ENCODE assay signal across 20 cellular contexts in the genomic region with DNA sequence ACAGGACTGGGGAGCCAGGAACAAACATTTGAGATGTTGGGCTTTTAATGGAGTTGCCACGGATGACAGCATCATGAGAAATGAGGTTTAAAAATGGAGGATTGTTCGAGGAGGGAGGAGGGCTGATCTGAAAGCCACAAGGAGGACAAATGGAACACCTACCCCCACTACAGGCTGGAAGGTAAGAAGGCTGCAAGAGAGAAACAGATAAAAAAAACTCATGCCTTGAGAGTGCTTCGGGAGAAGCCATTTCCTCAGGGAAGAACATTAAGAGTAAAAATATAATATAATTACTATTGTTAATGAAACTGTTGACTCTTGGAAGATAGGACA.
A peak's percentile ranks its signal among the peaks of the same experiment; 100 is the strongest.
DNase-seq lines count a peak whose midpoint lies in the region; ATAC-seq and TF ChIP-seq lines count a peak whose summit lies in the region.
"Had no signal": no experiment of that assay in that cellular context is flagged by ENCODE, and none has a peak within 500 bp of the region (broad histone marks: within the 10 kb centered on the region; RNA-seq: fewer than 3 reads in every experiment).

No MANE protein-coding gene starts in this region.

- H3K36me3 Mint-ChIP-seq in mesothelial cell of epicardium: peaks cover 3% of the 10 kb centered on the region
- H3K36me3 Mint-ChIP-seq: CD14-positive monocyte had no signal

- intact Hi-C loops in Right ventricle myocardium inferior (cut with DNase I) (no loop called here), cardiac septum (cut with DNase I) (no loop called here), left ventricle myocardium inferior (cut with micrococcal nuclease) (no loop called here), left colon (cut with DNase I, micrococcal nuclease) (no loop called here)

- H3K9me3 ChIP-seq in left ventricle myocardium inferior (replicated peaks): no peaks in the 10 kb centered on the region

- H3K4me1 Mint-ChIP-seq in mesothelial cell of epicardium: peaks cover 18% of the 10 kb centered on the region
- H3K4me1 Mint-ChIP-seq: CD14-positive monocyte had no signal

- peaks cover 9% of the 10 kb centered on the region for H3K9me3 Mint-ChIP-seq in mesothelial cell of epicardium

- peak overlapping the region; percentile 41 for H3K4me3 Mint-ChIP-seq in mesothelial cell of epicardium
- H3K4me3 Mint-ChIP-seq: CD14-positive monocyte had no signal

- H3K27ac Mint-ChIP-seq in mesothelial cell of epicardium: peak overlapping the region; percentile 62

- H3K4me1 ChIP-seq in left ventricle myocardium inferior: peaks cover 16% of the 10 kb centered on the region

- ATAC-seq in Right ventricle myocardium inferior (peak; percentile 13), HG02885 (IDR thresholded peaks at IDR 0.05; ENCODE audit: poor library complexity, unreplicated experiment) (no peak), left colon (no peak)

- H3K27me3 ChIP-seq in left ventricle myocardium inferior (ENCODE audit: low read depth): no peaks in the 10 kb centered on the region

- TF ChIP-seq CTCF in left ventricle myocardium inferior (IDR thresholded peaks at IDR 0.05; ENCODE audit: borderline replicate concordance) (no peak), mesothelial cell of epicardium (IDR thresholded peaks at IDR 0.05; ENCODE audit: unreplicated experiment) (no peak)

- DNase-seq in Right ventricle myocardium inferior (ENCODE audit: missing footprints) (no peak), cardiac septum (ENCODE audit: low spot score) (no peak), left ventricle myocardium inferior (no peak), mesothelial cell of epicardium (ENCODE audit: low spot score in 2 of 2, unreplicated experiment in 2 of 2) (no peak), left colon (no peak)
- no peak for DNase-seq in activated CD8-positive, alpha-beta memory T cell treated with anti-CD3 and anti-CD28 coated beads, Interleukin-2, amount 50 U/mL, for 48 hours
- DNase-seq in stimulated activated CD4-positive, alpha-beta T cell treated with anti-CD3 and anti-CD28 coated beads, Interleukin-1b, Interleukin-23, amount 100 ng/mL, for 48 hours: no peak
- DNase-seq: AML-193; DMS 273 treated with DMSO at 0.1 percent for 48 hours; HCEC 1CT; MM.1S; NCI-H1105; NCI-H2081; NCI-H2171 treated with DMSO at 0.1 percent for 48 hours; NCI-H446 treated with DMSO at 0.1 percent for 48 hours; NK-92 treated with Interleukin-12 subunit alpha and Interleukin-12 subunit beta, amount 100 ng/mL, for 24 hours; SHP77 had no signal

- H3K27ac ChIP-seq in left ventricle myocardium inferior (replicated peaks): peak overlapping the region; percentile 66
- H3K27ac ChIP-seq: 22Rv1 had no signal

- H3K27me3 Mint-ChIP-seq in mesothelial cell of epicardium (ENCODE audit: low read depth): no peaks in the 10 kb centered on the region

- H3K4me3 ChIP-seq in left ventricle myocardium inferior: peak overlapping the region; percentile 53

- no peaks in the 10 kb centered on the region for H3K36me3 ChIP-seq in left ventricle myocardium inferior
